Comparison of ENCODE assay signal across 17 cellular contexts in genomic region chr10:78781991-78782390, GRCh38.
"Had no signal": no experiment of that assay in that cellular context is flagged by ENCODE, and none has a peak within 500 bp of the region (broad histone marks: within the 10 kb centered on the region; RNA-seq: fewer than 3 reads in every experiment).

No MANE protein-coding gene starts in this region.

- ATAC-seq: foreskin keratinocyte, gastroesophageal sphincter, heart left ventricle, left cardiac atrium, left lung, left ventricle myocardium superior, lower lobe of right lung, mucosa of descending colon had no signal

- DNase-seq: dermis blood vessel endothelial cell; dorsolateral prefrontal cortex; effector CD4-positive, alpha-beta T cell; effector memory CD4-positive, alpha-beta T cell; foreskin keratinocyte; heart left ventricle; hippocampal formation; left cardiac atrium; left lung; left ventricle myocardium superior; lower lobe of right lung; mesenchymal stem cell; mucosa of descending colon; naive B cell had no signal

- H3K4me3 ChIP-seq: coronary artery, dorsolateral prefrontal cortex, esophagus muscularis mucosa, gastroesophageal sphincter, heart left ventricle, left lung, lower lobe of right lung, mucosa of descending colon had no signal

- H3K9me3 ChIP-seq: esophagus muscularis mucosa, gastroesophageal sphincter, left lung, lower lobe of right lung, mucosa of descending colon had no signal

- H3K4me1 ChIP-seq: foreskin keratinocyte had no signal

- H3K27me3 ChIP-seq: dorsolateral prefrontal cortex, esophagus muscularis mucosa, gastroesophageal sphincter, heart left ventricle, left lung had no signal

- H3K27ac ChIP-seq: coronary artery, dorsolateral prefrontal cortex, esophagus muscularis mucosa, foreskin keratinocyte, gastroesophageal sphincter, heart left ventricle, left lung, lower lobe of right lung had no signal

- H3K36me3 ChIP-seq: esophagus muscularis mucosa, gastroesophageal sphincter, heart left ventricle, left lung, lower lobe of right lung had no signal
